ENCODE assay signal across 8 cellular contexts in genomic region chr7:95840953-95841950, GRCh38.
DNase-seq lines count a peak whose midpoint lies in the region; ATAC-seq and TF ChIP-seq lines count a peak whose summit lies in the region.

No MANE protein-coding gene starts in this region.

- H3K4me3 ChIP-seq in choroid plexus epithelial cell (ENCODE audit: low read depth, low read length), result no peak overlapping the region

- ATAC-seq in GM21529 (IDR thresholded peaks at IDR 0.05; ENCODE audit: unreplicated experiment), result peak; percentile 97

- TF ChIP-seq CTCF in GM12873 (IDR thresholded peaks at IDR 0.05; ENCODE audit: insufficient read depth, low read depth, low read length, missing control alignments) (peak; percentile 57), choroid plexus epithelial cell (conservative IDR thresholded peaks at IDR 0.05; ENCODE audit: low read depth, low read length) (peak; percentile 33)

- DNase-seq in HuH-7 (ENCODE audit: low spot score) (peak; percentile 27), choroid plexus epithelial cell (ENCODE audit: low read depth) (peak; percentile 3), middle frontal gyrus (ENCODE audit: extremely low spot score, low spot score) (no peak), midbrain (lab: John Stamatoyannopoulos, UW) (no peak), C1 segment of cervical spinal cord (lab: John Stamatoyannopoulos, UW) (no peak)
- no peak for DNase-seq in activated T-cell treated with anti-CD3 and anti-CD28 coated beads, Interleukin-2, amount 50 U/mL, for 1 hour

Comparison
In these comparisons a context has a peak if more than half of its experiments do, and no peak if none do; other contexts are left out.
1. DNase-seq: peak in HuH-7 (single experiment) and choroid plexus epithelial cell (single experiment); none in activated T-cell treated with anti-CD3 and anti-CD28 coated beads, Interleukin-2, amount 50 U/mL, for 1 hour (single experiment), middle frontal gyrus (single experiment), midbrain (single experiment) and C1 segment of cervical spinal cord (0 of 14).